14 cellular contexts compared by ENCODE assay signal in genomic region chr6:164085086-164085485, GRCh38.
DNase-seq lines count a peak whose midpoint lies in the region; ATAC-seq and TF ChIP-seq lines count a peak whose summit lies in the region.
"Had no signal": no experiment of that assay in that cellular context is flagged by ENCODE, and none has a peak within 500 bp of the region (broad histone marks: within the 10 kb centered on the region; RNA-seq: fewer than 3 reads in every experiment).

No MANE protein-coding gene starts in this region.

- peak; percentile 35 to 38 for ATAC-seq in left cardiac atrium
- ATAC-seq in HG03045 (IDR thresholded peaks at IDR 0.05; ENCODE audit: unreplicated experiment): no peak

- peak overlapping the region; percentile 58 for H3K27ac ChIP-seq in brain microvascular endothelial cell
- H3K27ac ChIP-seq in thyroid gland: peak overlapping the region in 2 of 3 donors; percentile 17 to 33
- H3K27ac ChIP-seq: colonic mucosa, HL-60 had no signal

- H3K36me3 ChIP-seq in brain microvascular endothelial cell (replicated peaks) (no peaks in the 10 kb centered on the region), thyroid gland (no peaks in the 10 kb centered on the region)
- H3K36me3 ChIP-seq: colonic mucosa had no signal

- H3K4me3 ChIP-seq in brain microvascular endothelial cell (ENCODE audit: low read depth, low read length) (no peak overlapping the region), thyroid gland (replicated peaks in 1 of 3) (no peak overlapping the region)
- H3K4me3 ChIP-seq: colonic mucosa had no signal

- H3K27me3 ChIP-seq in brain microvascular endothelial cell (replicated peaks) (no peaks in the 10 kb centered on the region), thyroid gland (no peaks in the 10 kb centered on the region)
- H3K27me3 ChIP-seq: colonic mucosa had no signal

- H3K9me3 ChIP-seq in thyroid gland: no peaks in the 10 kb centered on the region
- H3K9me3 ChIP-seq: colonic mucosa had no signal

- intact Hi-C loops in left cardiac atrium (cut with DNase I) (no loop called here), thyroid gland (cut with DNase I) (no loop called here)

- 84 to 88% methylated on average over 16 of the region's 16 CpGs for WGBS in thyroid gland, 2 donors

- no peak for TF ChIP-seq POLR2A in thyroid gland (IDR thresholded peaks at IDR 0.05)

- DNase-seq in brain microvascular endothelial cell (no peak), left cardiac atrium (peak; percentile 45), nucleus accumbens (lab: John Stamatoyannopoulos, UW) (peak in 45 of 56 donors; percentile 23 to 93 (median 80)), thyroid gland (no peak), T-helper 9 cell (no peak), globus pallidus (ENCODE audit: low spot score) (no peak), HCEC 1CT (no peak)
- DNase-seq: colonic mucosa; DND-41; NCI-H187; NCI-H82; stimulated activated CD4-positive, alpha-beta T cell treated with anti-CD3 and anti-CD28 coated beads, Interleukin-2, amount 100 ng/mL, for 24 hours had no signal

- TF ChIP-seq CTCF in brain microvascular endothelial cell (IDR thresholded peaks at IDR 0.05; ENCODE audit: low read depth, low read length, missing control alignments): no peak
- no peak for TF ChIP-seq CTCF in thyroid gland (IDR thresholded peaks at IDR 0.05)

- no peaks in the 10 kb centered on the region for H3K4me1 ChIP-seq in thyroid gland
- H3K4me1 ChIP-seq: colonic mucosa had no signal

- in situ Hi-C loops in brain microvascular endothelial cell (cut with HindIII; ENCODE audit: low pct_ligation_motif_present, low sequenced_read_pairs): no loop called here

Comparison
In these comparisons a context has a peak if more than half of its experiments do, and no peak if none do; other contexts are left out.
1. DNase-seq: peak in left cardiac atrium (single experiment) and nucleus accumbens (45 of 56); none in brain microvascular endothelial cell (single experiment), thyroid gland (0 of 2), T-helper 9 cell (single experiment), globus pallidus (single experiment) and HCEC 1CT (single experiment).